In genomic region chr6:144007779-144008500, GRCh38 we compare ENCODE assay signal across 8 cellular contexts. TPM values are rescaled to one million over a fixed set of nuclear protein-coding genes. Genes with fewer than 3 reads are reported as not detected.
DNase-seq lines count a peak whose midpoint lies in the region; ATAC-seq and TF ChIP-seq lines count a peak whose summit lies in the region.

TSS of gene PLAGL1 (minus strand) at chr6:144008259. CDS start at chr6:143948136, 60,123 bp downstream.

- POLR2A ChIA-PET in PC-9 (lab: Charles Lee; ENCODE audit: unreplicated experiment): interaction anchor here (0.7 kb wide), 2 partner anchors 1132 to 1570 kb away, joined by 3 read pairs; no protein-coding TSS in a partner anchor

- H3K4me2 ChIP-seq in PC-9 (peak within 1 kb of the TSS; percentile 83), skeletal muscle satellite cell (ENCODE audit: low read length) (peak within 1 kb of the TSS; percentile 79)

- no peaks in the 10 kb centered on the region for H3K9me2 ChIP-seq in PC-9 (ENCODE audit: insufficient read depth)

- peaks cover 17% of the 10 kb centered on the region for H3K4me1 Mint-ChIP-seq in brain

- H3K36me3 ChIP-seq in PC-9 (ENCODE audit: low read depth): no peaks in the 10 kb centered on the region
- H3K36me3 ChIP-seq in iPS-20b (ENCODE audit: insufficient read depth, low read depth, low read length): no peaks in the 10 kb centered on the region
- H3K36me3 ChIP-seq in skeletal muscle satellite cell (ENCODE audit: insufficient read depth, low read length): no peaks in the 10 kb centered on the region

- H2AFZ ChIP-seq in PC-9: peak within 1 kb of the TSS; percentile 73

- no TSS peak for BruUV-seq in PC-9 (replicated peaks; lab: Mats Ljungman, UMichigan)

- CTCF ChIA-PET in PC-9 (lab: Charles Lee): no interaction called here

- H3K79me2 ChIP-seq in PC-9 (ENCODE audit: low read depth): no peaks in the 10 kb centered on the region

- H3K4me3 Mint-ChIP-seq in brain: peak within 1 kb of the TSS; percentile 86 to 97 (median 91)

- peaks cover 10% of the 10 kb centered on the region for H3K36me3 Mint-ChIP-seq in brain

- no peaks in the 10 kb centered on the region for H4K20me1 ChIP-seq in PC-9 (ENCODE audit: insufficient read depth)

- DNase-seq in activated CD4-positive, alpha-beta T cell treated with anti-CD3 and anti-CD28 coated beads for 48 hours: peak; percentile 30
- no peak for DNase-seq in activated CD4-positive, alpha-beta T cell treated with anti-CD3 and anti-CD28 coated beads, Interleukin-2, amount 50 U/mL, for 1 hour
- DNase-seq in PC-9 (peak in 1 of 2 experiments; percentile 51), NCI-H524 treated with DMSO at 0.1 percent for 48 hours (lab: John Stamatoyannopoulos, UW) (no peak)

- H3K4me1 ChIP-seq in PC-9 (replicated peaks; ENCODE audit: insufficient read depth) (0 out of 2 replicates have a peak, but pooled peaks cover 5% of the 10 kb centered on the region), iPS-20b (ENCODE audit: insufficient read depth, low read length) (no peaks in the 10 kb centered on the region), skeletal muscle satellite cell (ENCODE audit: control insufficient read depth, insufficient read depth, low read length) (peaks cover 4% of the 10 kb centered on the region)

- H3K27ac ChIP-seq in PC-9 (no peak within 1 kb of the TSS), iPS-20b (ENCODE audit: low read length) (no peak within 1 kb of the TSS)

- peak within 1 kb of the TSS; percentile 61 for H3K4me3 ChIP-seq in PC-9
- peak within 1 kb of the TSS; percentile 39 for H3K4me3 ChIP-seq in iPS-20b (ENCODE audit: low read length)
- H3K4me3 ChIP-seq in skeletal muscle satellite cell (ENCODE audit: low read length): peak within 1 kb of the TSS; percentile 74

- H3K9ac ChIP-seq in iPS-20b (ENCODE audit: low read depth, low read length) (no peak within 1 kb of the TSS), skeletal muscle satellite cell (ENCODE audit: low read depth, low read length) (peak within 1 kb of the TSS; percentile 82)

- H3K27ac Mint-ChIP-seq in brain: peak within 1 kb of the TSS; percentile 84 to 96 (median 92)

- H3K9me3 ChIP-seq in PC-9 (ENCODE audit: insufficient read depth, low read depth) (no peaks in the 10 kb centered on the region), iPS-20b (ENCODE audit: insufficient read depth, low read depth, low read length) (peaks cover 2% of the 10 kb centered on the region; the same call in 1 of the 2 replicates), skeletal muscle satellite cell (replicated peaks; ENCODE audit: low read length) (no peaks in the 10 kb centered on the region)

- intact Hi-C loops in PC-9 (cut with micrococcal nuclease; ENCODE audit: unreplicated experiment): loop anchor here (5.0 kb wide), 2 partner anchors 66 to 166 kb away; partner anchors contain the start of gene LTV1

- H3K27me3 ChIP-seq in PC-9 (ENCODE audit: insufficient read depth, low read depth): peaks cover 4% of the 10 kb centered on the region; the same call in 1 of the 2 replicates
- peaks cover 65% of the 10 kb centered on the region for H3K27me3 ChIP-seq in iPS-20b (ENCODE audit: insufficient read depth, low read length)
- peaks cover 5% of the 10 kb centered on the region for H3K27me3 ChIP-seq in skeletal muscle satellite cell (ENCODE audit: control insufficient read depth, insufficient read depth, low read length)

- peaks cover 11 to 25% (median 21%) of the 10 kb centered on the region in 5 experiments for H3K9me3 Mint-ChIP-seq in brain

- peaks cover 7% of the 10 kb centered on the region for H3K27me3 Mint-ChIP-seq in brain

- peak; percentile 62 for ATAC-seq in HG02938 (IDR thresholded peaks at IDR 0.05; ENCODE audit: unreplicated experiment)

- H3F3A ChIP-seq in PC-9 (ENCODE audit: insufficient read depth, low read depth): no peaks in the 10 kb centered on the region

- TF ChIP-seq CTCF in PC-9 (conservative IDR thresholded peaks at IDR 0.05): no peak
- TF ChIP-seq CTCF in brain (conservative IDR thresholded peaks at IDR 0.05): no peak

RNA-seq across cellular contexts. Expression of gene PLAGL1, which starts in this region (rescaled TPM):
- total RNA-seq in PC-9 (2021): 7.8 and 8.3 TPM in 2 replicates
- polyA plus RNA-seq in brain (ENCODE audit: insufficient read depth, low read depth, low replicate concordance): 0.58 TPM
- total RNA-seq in skeletal muscle satellite cell (2012; rRNA removed): 17.2 and 26.9 TPM in 2 replicates
